In the genomic region with DNA sequence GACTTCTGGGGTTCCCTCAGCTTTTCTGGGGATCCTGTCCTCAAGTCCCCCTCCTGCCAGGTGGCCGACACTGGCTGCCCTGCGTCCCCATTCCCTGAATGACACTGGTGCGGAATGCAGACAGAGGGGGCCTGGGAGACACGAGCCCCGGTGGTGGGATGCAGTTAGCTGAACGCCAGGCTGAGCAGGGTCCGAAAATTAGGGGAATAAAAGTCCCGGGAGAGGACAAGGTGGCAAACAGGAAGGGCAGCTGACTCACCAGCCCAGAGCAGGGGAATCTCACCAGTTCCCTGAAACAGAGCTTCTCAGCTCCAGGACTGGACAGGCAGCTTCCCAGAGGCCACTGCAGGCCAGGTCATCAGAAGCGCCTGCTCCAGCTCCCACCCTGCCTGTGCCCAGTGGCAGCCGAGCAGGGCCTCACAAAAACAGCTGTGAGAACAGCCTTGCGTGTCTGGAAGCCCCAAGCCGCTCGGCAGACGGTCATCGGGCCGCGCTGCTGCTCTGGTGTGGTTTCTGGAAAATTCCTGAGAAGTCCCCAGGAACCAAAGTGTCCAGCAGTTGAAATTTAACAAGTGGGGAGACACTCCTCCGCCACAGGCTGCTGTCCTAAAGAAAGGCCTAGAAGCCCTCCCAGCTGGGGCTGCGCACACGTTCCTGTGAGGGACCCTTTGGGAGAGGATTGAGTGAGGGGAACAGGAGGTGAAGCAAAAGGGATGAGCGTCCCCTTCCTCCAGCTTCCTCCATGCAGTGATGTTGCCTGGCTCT, we compare ENCODE assay signal across 8 cellular contexts. TPM values are rescaled to one million over a fixed set of nuclear protein-coding genes. Genes with fewer than 3 reads are reported as not detected.
A peak's percentile ranks its signal among the peaks of the same experiment; 100 is the strongest.
DNase-seq lines count a peak whose midpoint lies in the region; ATAC-seq lines count a peak whose summit lies in the region.

No MANE protein-coding gene starts in this region.

- H3K4me3 ChIP-seq in ACC112 (ENCODE audit: low read depth, low read length): no peak overlapping the region

- intact Hi-C loops in left colon (cut with DNase I, micrococcal nuclease): no loop called here

- peak overlapping the region; percentile 93 for H3K27ac ChIP-seq in ACC112 (ENCODE audit: low read depth, low read length)

- no peaks in the 10 kb centered on the region for H3K27me3 ChIP-seq in ACC112 (ENCODE audit: insufficient read depth, low read length)

- H2AFZ ChIP-seq in ACC112 (ENCODE audit: low read length, unreplicated experiment): no peak overlapping the region

- peaks cover 33% of the 10 kb centered on the region for H3K4me1 ChIP-seq in ACC112 (ENCODE audit: control insufficient read depth, insufficient read depth, low read length, unreplicated experiment)

- no peaks in the 10 kb centered on the region for H3K79me2 ChIP-seq in ACC112 (ENCODE audit: control insufficient read depth, insufficient read depth, low read length, unreplicated experiment)

- ATAC-seq in left colon (no peak), HG03097 (IDR thresholded peaks at IDR 0.05; ENCODE audit: low FRiP score, unreplicated experiment) (no peak)

- peak; percentile 57 for DNase-seq in HK-2 (ENCODE audit: unreplicated experiment)
- peak; percentile 76 for DNase-seq in astrocyte of the hippocampus (ENCODE audit: low read depth, low spot score)
- DNase-seq in lung microvascular endothelial cell (ENCODE audit: low read depth in 2 of 2): peak; percentile 70 to 89
- DNase-seq in NCI-H774 (lab: John Stamatoyannopoulos, UW): no peak
- no peak for DNase-seq in activated CD4-positive, alpha-beta T cell treated with anti-CD3 and anti-CD28 coated beads, Interleukin-2, amount 50 U/mL, for 4 hours
- DNase-seq in left colon: no peak

- H3K36me3 ChIP-seq in ACC112 (ENCODE audit: insufficient read depth, low read length): no peaks in the 10 kb centered on the region

RNA-seq across cellular contexts. Expression of gene EXOC3, which starts 47.6 kb away (rescaled TPM):
- total RNA-seq in lung microvascular endothelial cell (18.5 and 25.0 TPM in 2 replicates), left colon (10 to 100 TPM; 65.2 to 75.1 TPM)

Comparison
In these comparisons a context has a peak if more than half of its experiments do, and no peak if none do; other contexts are left out.
1. DNase-seq: peak in HK-2 (single experiment), astrocyte of the hippocampus (single experiment) and lung microvascular endothelial cell (2 of 2); none in NCI-H774 (single experiment), activated CD4-positive, alpha-beta T cell treated with anti-CD3 and anti-CD28 coated beads, Interleukin-2, amount 50 U/mL, for 4 hours (0 of 2) and left colon (0 of 2).